Comparison of ENCODE assay signal across 9 cellular contexts in the genomic region with DNA sequence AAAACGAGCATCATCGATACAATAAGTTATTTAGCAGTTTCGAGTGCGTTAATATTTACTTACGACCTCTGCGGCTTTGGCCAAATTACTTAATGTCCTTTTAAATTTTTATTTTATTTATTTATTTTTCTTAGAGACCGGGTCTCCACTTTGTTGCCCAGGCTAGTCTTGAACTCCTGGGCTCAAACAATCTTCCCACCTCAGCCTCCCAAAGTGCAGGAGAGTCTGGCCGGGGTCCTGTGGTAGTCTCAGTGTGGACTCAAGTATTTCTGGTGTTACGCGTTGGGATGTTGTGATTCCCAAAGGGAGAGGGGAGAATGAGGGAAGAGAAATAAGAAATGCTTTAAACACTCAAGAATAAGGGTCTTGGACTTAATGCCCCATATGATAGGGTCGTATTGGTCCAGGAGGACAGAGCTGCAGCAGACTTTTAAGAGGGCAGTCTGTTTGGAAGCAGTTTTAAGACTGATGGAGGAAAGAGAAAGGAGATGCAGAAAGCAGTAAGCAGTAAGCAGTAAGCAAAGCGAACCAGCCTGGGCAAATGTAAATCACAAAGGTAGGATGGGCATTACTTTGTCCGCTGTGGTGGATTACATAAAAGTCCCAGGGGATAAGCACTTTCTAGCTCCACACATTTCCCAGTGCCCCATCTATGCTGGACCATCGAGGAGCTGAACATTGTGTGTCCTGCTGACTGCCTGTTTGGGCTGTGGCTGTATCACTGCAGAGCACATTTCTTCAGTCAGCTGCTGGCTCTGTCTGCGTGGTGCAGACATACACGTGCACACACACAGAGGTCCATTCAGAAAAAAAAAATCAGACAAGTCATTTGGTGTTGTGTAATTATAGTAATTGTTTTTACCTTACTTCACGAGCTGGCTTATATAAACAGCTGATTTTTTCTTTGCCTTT. TPM values are rescaled to one million over a fixed set of nuclear protein-coding genes. Genes with fewer than 3 reads are reported as not detected.
DNase-seq lines count a peak whose midpoint lies in the region; ATAC-seq and TF ChIP-seq lines count a peak whose summit lies in the region.
"Had no signal": no experiment of that assay in that cellular context is flagged by ENCODE, and none has a peak within 500 bp of the region (broad histone marks: within the 10 kb centered on the region; RNA-seq: fewer than 3 reads in every experiment).

No MANE protein-coding gene starts in this region.

- H3K4me3 ChIP-seq in mammary epithelial cell (replicated peaks in 1 of 3; ENCODE audit: insufficient read depth in 1 of 3, low read depth in 2 of 3, low read length in 3 of 3): peak overlapping the region; percentile 13 to 73 (median 55)
- peak overlapping the region; percentile 53 to 85 (median 57) for H3K4me3 ChIP-seq in right lobe of liver
- peak overlapping the region; percentile 73 to 77 for H3K4me3 ChIP-seq in testis

- no peak for TF ChIP-seq POLR2A in right lobe of liver (IDR thresholded peaks at IDR 0.05)
- no peak for TF ChIP-seq POLR2A in testis (IDR thresholded peaks at IDR 0.05)

- peak overlapping the region; percentile 18 for H3K9ac ChIP-seq in mammary epithelial cell (ENCODE audit: insufficient read depth, low read length)

- peak; percentile 41 for DNase-seq in NCI-H2107 treated with DMSO at 0.1 percent for 48 hours (lab: John Stamatoyannopoulos, UW; ENCODE audit: unreplicated experiment)
- DNase-seq in NCI-H2107 (lab: John Stamatoyannopoulos, UW): no peak
- DNase-seq in mammary epithelial cell: peak; percentile 17
- DNase-seq in right lobe of liver: no peak
- DNase-seq in testis: peak; percentile 67
- DNase-seq in NCI-H1092 (lab: John Stamatoyannopoulos, UW): no peak
- DNase-seq: AML-193 had no signal

- H3K27ac ChIP-seq in mammary epithelial cell (ENCODE audit: insufficient read depth, low read depth, low read length) (no peak overlapping the region), right lobe of liver (peak overlapping the region in 2 of 3 donors; percentile 60 to 86), testis (peak overlapping the region; percentile 87 to 94)

- H3K4me1 ChIP-seq in mammary epithelial cell (ENCODE audit: insufficient read depth, low read length): no peaks in the 10 kb centered on the region
- peaks cover 0 to 6% (median 0%) of the 10 kb centered on the region in 4 donors for H3K4me1 ChIP-seq in right lobe of liver
- peaks cover 7% of the 10 kb centered on the region for H3K4me1 ChIP-seq in testis

- peak overlapping the region; percentile 70 for H2AFZ ChIP-seq in mammary epithelial cell (ENCODE audit: low read depth, low read length)

- H3K36me3 ChIP-seq in mammary epithelial cell (ENCODE audit: insufficient read depth, low read length): no peaks in the 10 kb centered on the region
- no peaks in the 10 kb centered on the region for H3K36me3 ChIP-seq in right lobe of liver
- no peaks in the 10 kb centered on the region for H3K36me3 ChIP-seq in testis (ENCODE audit: low read depth, missing control alignments)

- peak overlapping the region; percentile 96 for H3K4me2 ChIP-seq in mammary epithelial cell (ENCODE audit: insufficient read depth, low read depth, low read length)

- H3K27me3 ChIP-seq in mammary epithelial cell (ENCODE audit: insufficient read depth, low read length) (peaks cover 8% of the 10 kb centered on the region), right lobe of liver (no peaks in the 10 kb centered on the region), testis (no peaks in the 10 kb centered on the region)

- 27% methylated on average over 17 of the region's 17 CpGs for WGBS in mammary epithelial cell (ENCODE audit: low coverage, missing lambda C conversion rate)
- WGBS in right lobe of liver (ENCODE audit: insufficient coverage, low coverage, low lambda C conversion rate, missing lambda C conversion rate): 16% methylated on average over 16 of the region's 17 CpGs
- WGBS in testis, 2 donors: 11 to 14% methylated on average over 17 of the region's 17 CpGs

- H3K9me3 ChIP-seq in mammary epithelial cell (replicated peaks; ENCODE audit: insufficient read depth, low read length): no peaks in the 10 kb centered on the region
- no peaks in the 10 kb centered on the region for H3K9me3 ChIP-seq in right lobe of liver
- no peaks in the 10 kb centered on the region for H3K9me3 ChIP-seq in testis

- no peaks in the 10 kb centered on the region for H4K20me1 ChIP-seq in mammary epithelial cell (ENCODE audit: insufficient read depth, low read length)

- in situ Hi-C loops in mammary epithelial cell (cut with MboI; ENCODE audit: low sequenced_read_pairs in 2 of 2): no loop called here

- H3K79me2 ChIP-seq in mammary epithelial cell (ENCODE audit: insufficient read depth, low read length): no peaks in the 10 kb centered on the region

- dilution Hi-C loops in mammary epithelial cell (cut with HindIII; ENCODE audit: low sequenced_read_pairs): no loop called here

- intact Hi-C loops in mammary epithelial cell (cut with micrococcal nuclease) (no loop called here), right lobe of liver (cut with DNase I) (no loop called here), testis (cut with DNase I; ENCODE audit: low total_unique reads) (no loop called here)

- ATAC-seq in right lobe of liver (peak; percentile 18 to 26 (median 23)), GM19455 (IDR thresholded peaks at IDR 0.05; ENCODE audit: unreplicated experiment) (no peak), HG03135 (IDR thresholded peaks at IDR 0.05; ENCODE audit: unreplicated experiment) (no peak)

- TF ChIP-seq CTCF in mammary epithelial cell (conservative IDR thresholded peaks at IDR 0.05 in 1 of 2, IDR thresholded peaks at IDR 0.05 in 1 of 2; ENCODE audit: extremely low read depth in 1 of 2, insufficient read depth in 1 of 2, low read depth in 1 of 2, low read length in 2 of 2) (no peak), right lobe of liver (IDR thresholded peaks at IDR 0.05) (no peak), testis (IDR thresholded peaks at IDR 0.05) (no peak)

- CTCF ChIA-PET in mammary epithelial cell (lab: Charles Lee; ENCODE audit: low non-redundant PET): interaction anchor here (0.7 kb wide), 1 partner anchor 24 kb away, joined by 3 read pairs; no protein-coding TSS in a partner anchor

- BruUV-seq in mammary epithelial cell (replicated peaks; lab: Mats Ljungman, UMichigan): no TSS peak

RNA-seq across cellular contexts. Expression of gene PDLIM3, which starts 0.8 kb away (rescaled TPM):
- total RNA-seq in mammary epithelial cell: 1 to 10 TPM in 1 of 2 donors, under 1 TPM in 1; 0.24 to 9.0 TPM
- 3.7 TPM for polyA plus RNA-seq in mammary epithelial cell
- polyA minus RNA-seq in mammary epithelial cell: 1.8 TPM
- total RNA-seq in right lobe of liver: 10 to 100 TPM in 2 of 6 experiments, 1 to 10 TPM in 4; 1.8 to 23.7 (median 6.1) TPM
- total RNA-seq in testis: 10 to 100 TPM; 29.8 to 41.6 TPM
- 66.4 TPM for polyA plus RNA-seq in testis (ENCODE audit: insufficient read depth, low read depth, low replicate concordance)

Comparison
In these comparisons a context has a peak if more than half of its experiments do, and no peak if none do; other contexts are left out.
1. DNase-seq: peak in NCI-H2107 treated with DMSO at 0.1 percent for 48 hours (single experiment), mammary epithelial cell (single experiment) and testis (single experiment); none in NCI-H2107 (single experiment), right lobe of liver (0 of 3) and NCI-H1092 (single experiment).
2. ATAC-seq: peak in right lobe of liver (4 of 4); none in GM19455 (single experiment) and HG03135 (single experiment).
3. Peak in every context shown above with its lines, with median percentiles within 50 percentile points of each other: H3K4me3 ChIP-seq.